12 cellular contexts compared by ENCODE assay signal in the genomic region with DNA sequence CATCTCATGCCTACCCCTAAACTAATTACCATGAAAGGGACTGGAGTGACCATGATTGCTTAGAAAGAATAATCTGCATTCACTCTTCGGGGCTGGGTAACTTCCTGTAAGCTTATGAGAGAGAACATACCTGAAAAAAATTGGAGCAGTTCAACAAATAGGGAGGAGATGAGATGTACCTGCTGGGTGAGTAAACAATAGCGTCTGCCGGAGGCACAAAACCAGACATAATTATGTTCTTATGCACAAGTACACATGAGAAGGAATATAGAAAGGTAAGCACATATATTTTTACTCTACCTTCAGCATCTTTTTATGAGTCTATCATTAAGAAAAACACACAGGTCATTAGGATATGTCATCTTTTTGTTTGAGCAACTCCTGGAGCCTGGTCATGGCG.
"Had no signal": no experiment of that assay in that cellular context is flagged by ENCODE, and none has a peak within 500 bp of the region (broad histone marks: within the 10 kb centered on the region; RNA-seq: fewer than 3 reads in every experiment).

No MANE protein-coding gene starts in this region.

- ATAC-seq: foreskin keratinocyte; natural killer cell treated with Interleukin-12 subunit alpha and Interleukin-12 subunit beta and Interleukin-15 and Interleukin-18, amount 100 ng/mL, for 72 hours had no signal

- DNase-seq: activated CD4-positive, alpha-beta T cell treated with anti-CD3 and anti-CD28 coated beads, Interleukin-2, amount 10 ng/mL, durations not matched to agents 7 days and 5 days; activated CD8-positive, alpha-beta memory T cell treated with anti-CD3 and anti-CD28 coated beads for 24 hours; activated naive CD8-positive, alpha-beta T cell treated with anti-CD3 and anti-CD28 coated beads, Interleukin-2, amount 10 ng/mL, durations not matched to agents 7 days and 5 days; cortex of kidney; effector CD4-positive, alpha-beta T cell; foreskin keratinocyte; glutamatergic neuron; hypothalamus; kidney glomerular epithelial cell; stimulated activated naive CD4-positive, alpha-beta T cell; tibial artery had no signal
